Comparison of ENCODE assay signal across 12 cellular contexts in the genomic region with DNA sequence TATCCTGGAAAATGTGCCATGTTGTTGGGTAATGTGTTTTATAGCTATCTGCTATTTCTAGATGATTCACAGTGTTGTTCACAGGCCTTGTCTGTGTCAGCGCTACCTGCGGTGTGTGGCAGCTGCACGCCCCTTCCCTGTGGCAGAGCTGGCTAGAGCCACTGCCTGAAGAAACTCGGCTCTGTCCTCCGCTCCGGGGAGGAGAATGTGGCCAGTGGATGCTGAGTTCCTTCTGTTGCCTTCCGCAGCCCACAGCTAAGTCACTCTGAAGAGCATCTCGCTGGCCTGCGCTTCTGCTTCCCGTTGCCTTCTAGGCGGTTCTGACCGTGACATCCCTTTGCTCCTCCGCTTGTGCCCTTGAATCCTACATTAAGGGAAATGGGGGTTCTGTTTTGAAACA.
"Had no signal": no experiment of that assay in that cellular context is flagged by ENCODE, and none has a peak within 500 bp of the region (broad histone marks: within the 10 kb centered on the region; RNA-seq: fewer than 3 reads in every experiment).

No MANE protein-coding gene starts in this region.

- H3K36me3 ChIP-seq: left ventricle myocardium inferior, pancreas, tibial nerve, vagina had no signal

- H3K4me1 ChIP-seq: foreskin keratinocyte, left ventricle myocardium inferior, pancreas, tibial nerve, vagina had no signal

- H3K9me3 ChIP-seq: left ventricle myocardium inferior, pancreas, tibial nerve, vagina had no signal

- H3K27me3 ChIP-seq: foreskin keratinocyte, tibial nerve, vagina had no signal

- H3K4me3 ChIP-seq: left ventricle myocardium inferior, pancreas, tibial nerve, vagina had no signal

- H3K27ac ChIP-seq: foreskin keratinocyte, left ventricle myocardium inferior, pancreas, tibial nerve, vagina had no signal

- DNase-seq: activated CD4-positive, alpha-beta memory T cell treated with anti-CD3 and anti-CD28 coated beads for 36 hours; activated T-cell treated with anti-CD3 and anti-CD28 coated beads, Interleukin-2, amount 50 U/mL, for 48 hours; aorta; foreskin keratinocyte; head of caudate nucleus; left ventricle myocardium inferior; small intestine; stimulated activated naive B cell treated with anti-CD40 and anti-IgM and Interleukin-4, amounts not matched to agents 10 μg/mL and 1 μg/mL and 100 μg/mL, for 72 hours; T-helper 9 cell had no signal
